In genomic region chr3:100708989-100709839, GRCh38 we compare ENCODE assay signal across 1 cellular context.
A peak's percentile ranks its signal among the peaks of the same experiment; 100 is the strongest.
TF ChIP-seq lines count a peak whose summit lies in the region.

Gene TFG (plus strand): TSS chr3:100709494. CDS start chr3:100713686, 4,192 bp downstream.

TF ChIP-seq in HEK293, 187 proteins besides CTCF, POLR2A, EP300 and RAD21 (continued from another document and continues in another):
- no peak for TF ChIP-seq PBX3 (CRISPR knock-in tag; IDR thresholded peaks at IDR 0.05)
- no peak for TF ChIP-seq ZNF280C (tag by site-specific recombination; IDR thresholded peaks at IDR 0.05)
- TF ChIP-seq ZNF362 (tag by site-specific recombination; IDR thresholded peaks at IDR 0.05), result peak; percentile 95; the same call in 1 of the 2 replicates
- TF ChIP-seq ZXDB (tag by site-specific recombination; IDR thresholded peaks at IDR 0.05), result peak; percentile 35
- TF ChIP-seq ZNF311 (tag by site-specific recombination; IDR thresholded peaks at IDR 0.05; ENCODE audit: borderline replicate concordance), result no peak
- TF ChIP-seq ZNF610 (tag by site-specific recombination; IDR thresholded peaks at IDR 0.05; ENCODE audit: borderline replicate concordance), result no peak
- TF ChIP-seq ZNF645 (tag by site-specific recombination; IDR thresholded peaks at IDR 0.05), result no peak
- 0 out of 2 replicates have a peak, but pooled peaks have one; percentile 19 for TF ChIP-seq ZNF692 (tag by site-specific recombination; IDR thresholded peaks at IDR 0.05)
- TF ChIP-seq ZNF707 (tag by site-specific recombination; IDR thresholded peaks at IDR 0.05), result no peak
- peak; percentile 93 for TF ChIP-seq ZNF518A (tag by site-specific recombination; conservative IDR thresholded peaks at IDR 0.05; ENCODE audit: low read depth)
- TF ChIP-seq YY2 (tag by site-specific recombination; IDR thresholded peaks at IDR 0.05), result no peak
- no peak for TF ChIP-seq ZNF621 (tag by site-specific recombination; IDR thresholded peaks at IDR 0.05)
- TF ChIP-seq BCL6B (tag by site-specific recombination; IDR thresholded peaks at IDR 0.05), result peak; percentile 41; the same call in 1 of the 2 replicates
- no peak for TF ChIP-seq ZNF654 (tag by site-specific recombination; IDR thresholded peaks at IDR 0.05; ENCODE audit: low read depth)
- no peak for TF ChIP-seq PRDM1 (tag by site-specific recombination; IDR thresholded peaks at IDR 0.05)
- TF ChIP-seq ZNF121 (tag by site-specific recombination; IDR thresholded peaks at IDR 0.05), result no peak
- TF ChIP-seq ZNF18 (tag by site-specific recombination; IDR thresholded peaks at IDR 0.05), result no peak
- TF ChIP-seq ZNF184 (tag by site-specific recombination; IDR thresholded peaks at IDR 0.05), result no peak
- no peak for TF ChIP-seq TSHZ1 (tag by site-specific recombination; IDR thresholded peaks at IDR 0.05; ENCODE audit: borderline replicate concordance)
- no peak for TF ChIP-seq ZNF704 (tag by site-specific recombination; IDR thresholded peaks at IDR 0.05)
- no peak for TF ChIP-seq ZNF768 (tag by site-specific recombination; IDR thresholded peaks at IDR 0.05)
- TF ChIP-seq ZNF24 (tag by site-specific recombination; IDR thresholded peaks at IDR 0.05), result no peak
- no peak for TF ChIP-seq ZBTB44 (tag by site-specific recombination; IDR thresholded peaks at IDR 0.05)
- TF ChIP-seq YY1 (tag by site-specific recombination; IDR thresholded peaks at IDR 0.05), result peak; percentile 24; the same call in 1 of the 2 replicates
- no peak for TF ChIP-seq ZNF169 (tag by site-specific recombination; IDR thresholded peaks at IDR 0.05)
- TF ChIP-seq HOXD13 (CRISPR knock-in tag; IDR thresholded peaks at IDR 0.05; ENCODE audit: borderline replicate concordance), result no peak
- no peak for TF ChIP-seq ZNF571 (tag by site-specific recombination; IDR thresholded peaks at IDR 0.05)
- TF ChIP-seq ZBTB26 (tag by site-specific recombination; optimal IDR thresholded peaks at IDR 0.05), result peak; percentile 74
- no peak for TF ChIP-seq ZSCAN16 (tag by site-specific recombination; IDR thresholded peaks at IDR 0.05)
- no peak for TF ChIP-seq OSR2 (tag by site-specific recombination; IDR thresholded peaks at IDR 0.05)
- TF ChIP-seq TRIM28 (IDR thresholded peaks at IDR 0.05; ENCODE audit: borderline replicate concordance, low read length), result no peak
